In genomic region chr7:104981671-104982036, GRCh38 we compare ENCODE assay signal across 9 cellular contexts. TPM values are rescaled to one million over a fixed set of nuclear protein-coding genes. Genes with fewer than 3 reads are reported as not detected.
A peak's percentile ranks its signal among the peaks of the same experiment; 100 is the strongest.
DNase-seq lines count a peak whose midpoint lies in the region; ATAC-seq and TF ChIP-seq lines count a peak whose summit lies in the region.
"Had no signal": no experiment of that assay in that cellular context is flagged by ENCODE, and none has a peak within 500 bp of the region (broad histone marks: within the 10 kb centered on the region; RNA-seq: fewer than 3 reads in every experiment).

No MANE protein-coding gene starts in this region.

- POLR2A ChIA-PET in T-cell (lab: Charles Lee): interaction anchor here (0.6 to 9.4 kb wide), 11 partner anchors 14 to 61 kb away, joined by 3 to 266 read pairs (median 5); partner anchors contain the start of gene KMT2E (in 2 of the 2)

- H3K27me3 ChIP-seq in suprapubic skin (no peaks in the 10 kb centered on the region), WERI-Rb-1 (ENCODE audit: insufficient read depth, low read depth, severe bottlenecking) (no peaks in the 10 kb centered on the region)

- H3K27ac ChIP-seq in suprapubic skin: peak overlapping the region; percentile 95
- no peak overlapping the region for H3K27ac ChIP-seq in WERI-Rb-1

- H3K36me3 Mint-ChIP-seq in activated T-cell treated with anti-CD3 and anti-CD28 coated beads, Interleukin-2, amount 50 U/mL, for 72 hours (ENCODE audit: insufficient read depth in 2 of 2): no peaks in the 10 kb centered on the region
- H3K36me3 Mint-ChIP-seq in T-cell (no peaks in the 10 kb centered on the region), immature natural killer cell (no peaks in the 10 kb centered on the region)

- no peak for TF ChIP-seq EP300 in suprapubic skin (IDR thresholded peaks at IDR 0.05)

- peaks cover 90% of the 10 kb centered on the region for H3K4me1 ChIP-seq in suprapubic skin

- H3K9me3 Mint-ChIP-seq in activated T-cell treated with anti-CD3 and anti-CD28 coated beads, Interleukin-2, amount 50 U/mL, for 72 hours: no peaks in the 10 kb centered on the region
- H3K9me3 Mint-ChIP-seq in T-cell (no peaks in the 10 kb centered on the region), immature natural killer cell (no peaks in the 10 kb centered on the region)
- H3K9me3 Mint-ChIP-seq: H9 had no signal

- H3K4me3 Mint-ChIP-seq in activated T-cell treated with anti-CD3 and anti-CD28 coated beads, Interleukin-2, amount 50 U/mL, for 72 hours: peak overlapping the region in 1 of 2 donors; percentile 54
- H3K4me3 Mint-ChIP-seq in T-cell (no peak overlapping the region), immature natural killer cell (no peak overlapping the region)
- H3K4me3 Mint-ChIP-seq: H9 had no signal

- TF ChIP-seq POLR2A in suprapubic skin (IDR thresholded peaks at IDR 0.05): no peak

- no peaks in the 10 kb centered on the region for H3K27me3 Mint-ChIP-seq in activated T-cell treated with anti-CD3 and anti-CD28 coated beads, Interleukin-2, amount 50 U/mL, for 72 hours (ENCODE audit: low read depth)
- H3K27me3 Mint-ChIP-seq in T-cell: no peaks in the 10 kb centered on the region
- H3K27me3 Mint-ChIP-seq in immature natural killer cell (ENCODE audit: low read depth in 3 of 3): peaks cover 5 to 11% (median 9%) of the 10 kb centered on the region in 3 donors

- no peak for ATAC-seq in activated T-cell treated with anti-CD3 and anti-CD28 coated beads, Interleukin-2, amount 50 U/mL, for 72 hours (replicated peaks in 1 of 2)
- no peak for ATAC-seq in T-cell (replicated peaks in 1 of 4)

- H3K27ac Mint-ChIP-seq in activated T-cell treated with anti-CD3 and anti-CD28 coated beads, Interleukin-2, amount 50 U/mL, for 72 hours: peak overlapping the region; percentile 91
- H3K27ac Mint-ChIP-seq in T-cell (peak overlapping the region; percentile 41 to 57), immature natural killer cell (peak overlapping the region; percentile 50 to 100 (median 90))

- peaks cover 75% of the 10 kb centered on the region for H3K4me1 Mint-ChIP-seq in activated T-cell treated with anti-CD3 and anti-CD28 coated beads, Interleukin-2, amount 50 U/mL, for 72 hours (ENCODE audit: low read depth)
- peaks cover 46 to 57% (median 54%) of the 10 kb centered on the region in 3 donors for H3K4me1 Mint-ChIP-seq in T-cell
- peaks cover 37 to 56% of the 10 kb centered on the region in 2 donors for H3K4me1 Mint-ChIP-seq in immature natural killer cell

- H3K36me3 ChIP-seq in suprapubic skin (no peaks in the 10 kb centered on the region), WERI-Rb-1 (no peaks in the 10 kb centered on the region)

- no peak for TF ChIP-seq CTCF in suprapubic skin (IDR thresholded peaks at IDR 0.05)
- no peak for TF ChIP-seq CTCF in WERI-Rb-1 (IDR thresholded peaks at IDR 0.05; ENCODE audit: low read depth, low read length)

- H3K9me3 ChIP-seq in suprapubic skin (no peaks in the 10 kb centered on the region), WERI-Rb-1 (ENCODE audit: severe bottlenecking) (no peaks in the 10 kb centered on the region)

- CTCF ChIA-PET in T-cell (lab: Charles Lee): interaction anchor here (0.6 to 10.3 kb wide), 49 partner anchors 9 to 1304 kb away, joined by 3 to 196 read pairs (median 6); partner anchors contain the start of genes KMT2E (in 1 of the 2) and RINT1 (in 1 of the 2)

- DNase-seq in activated T-cell treated with anti-CD3 and anti-CD28 coated beads, Interleukin-2, amount 50 U/mL, for 72 hours: no peak
- DNase-seq in activated T-cell treated with anti-CD3 and anti-CD28 coated beads, Interleukin-2, amount 50 U/mL, for 48 hours: no peak
- no peak for DNase-seq in T-cell
- no peak for DNase-seq in immature natural killer cell
- DNase-seq in suprapubic skin (ENCODE audit: low spot score in 2 of 2): no peak
- no peak for DNase-seq in NCI-H187 treated with DMSO at 0.1 percent for 48 hours (lab: John Stamatoyannopoulos, UW)
- no peak for DNase-seq in WERI-Rb-1
- DNase-seq in SK-N-DZ (ENCODE audit: low spot score): no peak
- DNase-seq: H9 had no signal

- no peak overlapping the region for H3K4me3 ChIP-seq in suprapubic skin
- H3K4me3 ChIP-seq in WERI-Rb-1 (ENCODE audit: low read depth, low read length): no peak overlapping the region

- 55% methylated on average over 1 of the region's 1 CpG for WGBS in suprapubic skin

RNA-seq across cellular contexts. Expression of gene KMT2E, which starts 32.4 kb away (rescaled TPM):
- 100 to 1,000 TPM in 1 of 2 donors, 10 to 100 TPM in 1; 96.4 to 112 TPM for total RNA-seq in activated T-cell treated with anti-CD3 and anti-CD28 coated beads, Interleukin-2, amount 50 U/mL, for 72 hours
- total RNA-seq in T-cell (100 to 1,000 TPM; 164 to 260 (median 169) TPM), suprapubic skin (100 to 1,000 TPM in 2 of 4 donors, 10 to 100 TPM in 2; 93.9 to 208 (median 118) TPM)
- polyA plus RNA-seq in immature natural killer cell: 100 to 1,000 TPM in 2 of 3 donors, 10 to 100 TPM in 1; 74.3 to 234 (median 114) TPM
- polyA plus RNA-seq in SK-N-DZ (2014; cell fraction: cytosol; rRNA removed): 24.2 and 29.9 TPM in 2 replicates
- polyA plus RNA-seq in SK-N-DZ (2014; cell fraction: nucleus; rRNA removed): 26.7 and 45.3 TPM in 2 replicates
